In the genomic region with DNA sequence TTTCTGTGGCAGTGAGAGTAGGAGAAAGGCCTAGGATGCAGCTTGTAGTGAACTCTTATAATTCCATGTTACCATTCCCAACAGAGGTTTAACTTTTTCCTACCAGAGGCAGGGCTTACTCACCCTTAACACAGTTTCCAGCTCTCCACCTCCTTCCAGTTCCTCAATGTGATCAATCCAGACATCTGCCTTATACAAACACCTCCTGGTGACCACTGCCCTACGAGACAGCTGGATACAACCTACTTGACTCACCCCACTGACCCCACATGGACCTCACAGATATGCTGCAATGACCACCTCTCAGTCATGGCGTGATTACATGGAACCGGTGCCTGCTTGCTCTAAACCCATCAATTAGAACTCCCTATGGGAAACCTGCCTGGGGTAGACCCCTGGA, we compare ENCODE assay signal across 25 cellular contexts.
A peak's percentile ranks its signal among the peaks of the same experiment; 100 is the strongest.
DNase-seq lines count a peak whose midpoint lies in the region; ATAC-seq, FAIRE-seq and TF ChIP-seq lines count a peak whose summit lies in the region.
"Had no signal": no experiment of that assay in that cellular context is flagged by ENCODE, and none has a peak within 500 bp of the region (broad histone marks: within the 10 kb centered on the region; RNA-seq: fewer than 3 reads in every experiment).

No MANE protein-coding gene starts in this region.

- H2BK12ac ChIP-seq in mesenchymal stem cell (ENCODE audit: low read length in 2 of 2): peak overlapping the region; percentile 12 to 14

- H3K27me3 Mint-ChIP-seq in astrocyte (ENCODE audit: low read depth, unreplicated experiment): peaks cover 18% of the 10 kb centered on the region
- H3K27me3 Mint-ChIP-seq in stimulated activated memory B cell treated with anti-CD40 and anti-IgM and Interleukin-4, amounts not matched to agents 10 μg/mL and 1 μg/mL and 100 μg/mL, for 72 hours: peaks cover 12% of the 10 kb centered on the region

- H4K91ac ChIP-seq in mesenchymal stem cell (ENCODE audit: low read length): peak overlapping the region; percentile 70

- H3K9ac ChIP-seq in astrocyte (ENCODE audit: low read length) (no peak overlapping the region), mesenchymal stem cell (ENCODE audit: low read length) (peak overlapping the region; percentile 86)

- no peaks in the 10 kb centered on the region for H4K20me1 ChIP-seq in astrocyte (ENCODE audit: insufficient read depth, low read length)

- DNase-seq in activated effector memory CD4-positive, alpha-beta T cell treated with anti-CD3 and anti-CD28 coated beads, Interleukin-2, amount 50 U/mL, for 16 hours: peak; percentile 36
- DNase-seq in activated effector memory CD4-positive, alpha-beta T cell treated with Interleukin-2 at 50 U/mL for 16 hours: no peak
- DNase-seq in astrocyte (ENCODE audit: low read depth) (no peak), mesenchymal stem cell (peak; percentile 72), posterior vena cava (ENCODE audit: low spot score) (no peak), hippocampal formation (lab: John Stamatoyannopoulos, UW) (no peak)
- DNase-seq: 8988T; activated CD8-positive, alpha-beta memory T cell treated with anti-CD3 and anti-CD28 coated beads, Interleukin-2, amount 50 U/mL, for 4 hours; dermis blood vessel endothelial cell; DMS79 treated with DMSO at 0.1 percent for 48 hours; left lung; midbrain; NCI-H1417; NCI-H524 treated with DMSO at 0.1 percent for 48 hours; retina; RPMI8226; stimulated activated CD4-positive, alpha-beta T cell treated with anti-CD3 and anti-CD28 coated beads, Interleukin-12 subunit alpha, Interleukin-12 subunit beta, amount 100 ng/mL, for 4 hours; stimulated activated CD4-positive, alpha-beta T cell treated with anti-CD3 and anti-CD28 coated beads, Interleukin-4, amount 100 ng/mL, for 4 hours; stimulated activated naive CD8-positive, alpha-beta T cell treated with anti-CD3 and anti-CD28 coated beads, Interleukin-15, amount 100 ng/mL, for 72 hours; trophoblast cell had no signal

- no peaks in the 10 kb centered on the region for H3K79me2 ChIP-seq in astrocyte (ENCODE audit: insufficient read depth, low read length)

- peaks cover 9% of the 10 kb centered on the region for H3K4me1 ChIP-seq in astrocyte (ENCODE audit: insufficient read depth, low read length)
- peaks cover 17% of the 10 kb centered on the region for H3K4me1 ChIP-seq in mesenchymal stem cell (ENCODE audit: control insufficient read depth, insufficient read depth, low read depth, low read length)

- H3K18ac ChIP-seq in mesenchymal stem cell (ENCODE audit: low read depth in 1 of 2, low read length in 2 of 2): peak overlapping the region in 1 of 2 experiments; percentile 58

- intact Hi-C loops in posterior vena cava (cut with DNase I): no loop called here

- peak overlapping the region in 1 of 2 experiments; percentile 13 for H3K14ac ChIP-seq in mesenchymal stem cell (ENCODE audit: low read length in 2 of 2)

- H2BK120ac ChIP-seq in mesenchymal stem cell (ENCODE audit: low read depth, low read length): no peak overlapping the region

- no peak overlapping the region for H3K4me2 ChIP-seq in astrocyte (ENCODE audit: low read length)
- no peak overlapping the region for H3K4me2 ChIP-seq in mesenchymal stem cell (ENCODE audit: low read length, poor library complexity, severe bottlenecking)

- H3K27me3 ChIP-seq in astrocyte (ENCODE audit: insufficient read depth, low read length): no peaks in the 10 kb centered on the region
- H3K27me3 ChIP-seq in mesenchymal stem cell (ENCODE audit: control insufficient read depth in 1 of 2, insufficient read depth in 1 of 2, low read length in 2 of 2): peaks cover 0 to 22% of the 10 kb centered on the region in 2 experiments
- H3K27me3 ChIP-seq: cardiac muscle cell had no signal

- 66% methylated on average over 3 of the region's 3 CpGs for WGBS in mesenchymal stem cell

- H2AFZ ChIP-seq in astrocyte (ENCODE audit: low read depth, low read length) (no peak overlapping the region), mesenchymal stem cell (ENCODE audit: low read depth, low read length) (no peak overlapping the region)

- H2AK5ac ChIP-seq in mesenchymal stem cell (ENCODE audit: low read length, severe bottlenecking): no peak overlapping the region

- no peak for TF ChIP-seq CTCF in astrocyte (IDR thresholded peaks at IDR 0.05; ENCODE audit: insufficient read depth, low read depth, low read length)

- H3K36me3 ChIP-seq in astrocyte (ENCODE audit: insufficient read depth, low read length): no peaks in the 10 kb centered on the region
- H3K36me3 ChIP-seq in mesenchymal stem cell (ENCODE audit: control insufficient read depth in 1 of 2, insufficient read depth in 2 of 2, low read depth in 1 of 2, low read length in 2 of 2): no peaks in the 10 kb centered on the region
- H3K36me3 ChIP-seq: cardiac muscle cell, left lung had no signal

- H2BK15ac ChIP-seq in mesenchymal stem cell (ENCODE audit: low read depth, poor library complexity, severe bottlenecking): no peak overlapping the region

- no peak overlapping the region for H3K27ac Mint-ChIP-seq in astrocyte (ENCODE audit: unreplicated experiment)
- H3K27ac Mint-ChIP-seq in stimulated activated memory B cell treated with anti-CD40 and anti-IgM and Interleukin-4, amounts not matched to agents 10 μg/mL and 1 μg/mL and 100 μg/mL, for 72 hours: no peak overlapping the region

- H4K8ac ChIP-seq in mesenchymal stem cell (ENCODE audit: low read length): peak overlapping the region; percentile 19

- H3K27ac ChIP-seq in astrocyte (ENCODE audit: low read depth, low read length) (no peak overlapping the region), mesenchymal stem cell (ENCODE audit: low read length, poor library complexity, severe bottlenecking) (no peak overlapping the region)
- H3K27ac ChIP-seq: cardiac muscle cell, SK-N-MC had no signal

- H3K23ac ChIP-seq in mesenchymal stem cell (ENCODE audit: low read length in 2 of 2): no peak overlapping the region

- no peak overlapping the region for H3K4me3 ChIP-seq in astrocyte (ENCODE audit: insufficient read depth, low read depth, low read length)
- H3K4me3 ChIP-seq in mesenchymal stem cell (ENCODE audit: insufficient read depth in 1 of 2, low read depth in 1 of 2, low read length in 2 of 2): no peak overlapping the region
- H3K4me3 ChIP-seq: cardiac muscle cell, SK-N-MC had no signal

- H3K9me3 ChIP-seq in astrocyte (ENCODE audit: insufficient read depth, low read depth, low read length) (no peaks in the 10 kb centered on the region), mesenchymal stem cell (ENCODE audit: control insufficient read depth, low read length) (no peaks in the 10 kb centered on the region)
- H3K9me3 ChIP-seq: left lung had no signal

- peaks cover 2% of the 10 kb centered on the region for H3K36me3 Mint-ChIP-seq in astrocyte (ENCODE audit: low read depth, unreplicated experiment)
- peaks cover 5% of the 10 kb centered on the region for H3K36me3 Mint-ChIP-seq in stimulated activated memory B cell treated with anti-CD40 and anti-IgM and Interleukin-4, amounts not matched to agents 10 μg/mL and 1 μg/mL and 100 μg/mL, for 72 hours

- ATAC-seq in stimulated activated memory B cell treated with anti-CD40 and anti-IgM and Interleukin-4, amounts not matched to agents 10 μg/mL and 1 μg/mL and 100 μg/mL, for 72 hours: no peak
- ATAC-seq in HG02938 (IDR thresholded peaks at IDR 0.05; ENCODE audit: unreplicated experiment): no peak
- ATAC-seq: left lung; stimulated activated naive CD8-positive, alpha-beta T cell treated with anti-CD3 and anti-CD28 coated beads, Interleukin-15, amount 100 ng/mL, for 72 hours had no signal

- H2BK5ac ChIP-seq in mesenchymal stem cell (ENCODE audit: low read depth, low read length, poor library complexity, severe bottlenecking): no peak overlapping the region

- peaks cover 4% of the 10 kb centered on the region for H3K9me3 Mint-ChIP-seq in astrocyte (ENCODE audit: unreplicated experiment)
- H3K9me3 Mint-ChIP-seq in stimulated activated memory B cell treated with anti-CD40 and anti-IgM and Interleukin-4, amounts not matched to agents 10 μg/mL and 1 μg/mL and 100 μg/mL, for 72 hours: peaks cover 7% of the 10 kb centered on the region

- H3K4ac ChIP-seq in mesenchymal stem cell (ENCODE audit: low read depth in 1 of 2, low read length in 2 of 2): no peak overlapping the region

- FAIRE-seq in astrocyte (lab: Jason Lieb, UNC): no peak
- FAIRE-seq: GM12892 had no signal

- peaks cover 23% of the 10 kb centered on the region for H3K4me1 Mint-ChIP-seq in astrocyte (ENCODE audit: low read depth, unreplicated experiment)
- H3K4me1 Mint-ChIP-seq in stimulated activated memory B cell treated with anti-CD40 and anti-IgM and Interleukin-4, amounts not matched to agents 10 μg/mL and 1 μg/mL and 100 μg/mL, for 72 hours: peaks cover 28% of the 10 kb centered on the region

- H3K79me1 ChIP-seq in mesenchymal stem cell (replicated peaks; ENCODE audit: low read length, poor library complexity, severe bottlenecking): no peaks in the 10 kb centered on the region

- peak overlapping the region; percentile 68 for H3K4me3 Mint-ChIP-seq in astrocyte (ENCODE audit: unreplicated experiment)
- peak overlapping the region; percentile 20 for H3K4me3 Mint-ChIP-seq in stimulated activated memory B cell treated with anti-CD40 and anti-IgM and Interleukin-4, amounts not matched to agents 10 μg/mL and 1 μg/mL and 100 μg/mL, for 72 hours

Comparison
In these comparisons a context has a peak if more than half of its experiments do, and no peak if none do; other contexts are left out.
1. DNase-seq: peak in activated effector memory CD4-positive, alpha-beta T cell treated with anti-CD3 and anti-CD28 coated beads, Interleukin-2, amount 50 U/mL, for 16 hours (single experiment) and mesenchymal stem cell (single experiment); none in activated effector memory CD4-positive, alpha-beta T cell treated with Interleukin-2 at 50 U/mL for 16 hours (single experiment), astrocyte (single experiment), posterior vena cava (single experiment) and hippocampal formation (0 of 2).